In genomic region chr3:89179355-89179997, GRCh38 we compare ENCODE assay signal across 1 cellular context.
A peak's percentile ranks its signal among the peaks of the same experiment; 100 is the strongest.
TF ChIP-seq lines count a peak whose summit lies in the region.

No MANE protein-coding gene starts in this region.

TF ChIP-seq in HEK293, 187 proteins besides CTCF, POLR2A, EP300 and RAD21 (continued from another document):
- no peak for TF ChIP-seq ZNF837 (tag by site-specific recombination; IDR thresholded peaks at IDR 0.05)
- TF ChIP-seq INSM2 (tag by site-specific recombination; IDR thresholded peaks at IDR 0.05): peak; percentile 37; the same call in 1 of the 2 replicates
- TF ChIP-seq ATF2 (tag by site-specific recombination; IDR thresholded peaks at IDR 0.05; ENCODE audit: low read depth): no peak
- no peak for TF ChIP-seq ZFP3 (tag by site-specific recombination; IDR thresholded peaks at IDR 0.05; ENCODE audit: low read depth)
- TF ChIP-seq SP3 (tag by site-specific recombination; IDR thresholded peaks at IDR 0.05): no peak
- no peak for TF ChIP-seq ZNF529 (tag by site-specific recombination; IDR thresholded peaks at IDR 0.05; ENCODE audit: insufficient replicate concordance)
- TF ChIP-seq ZBTB1 (tag by site-specific recombination; IDR thresholded peaks at IDR 0.05): no peak
- TF ChIP-seq YY1 (tag by site-specific recombination; IDR thresholded peaks at IDR 0.05): no peak
- no peak for TF ChIP-seq ZNF426 (tag by site-specific recombination; IDR thresholded peaks at IDR 0.05)
- TF ChIP-seq ZNF133 (tag by site-specific recombination; IDR thresholded peaks at IDR 0.05): no peak
- no peak for TF ChIP-seq ZNF510 (tag by site-specific recombination; IDR thresholded peaks at IDR 0.05; ENCODE audit: insufficient replicate concordance)
- no peak for TF ChIP-seq ZNF555 (tag by site-specific recombination; conservative IDR thresholded peaks at IDR 0.05)
- TF ChIP-seq ZNF777 (tag by site-specific recombination; IDR thresholded peaks at IDR 0.05; ENCODE audit: borderline replicate concordance): no peak
- TF ChIP-seq SCRT2 (tag by site-specific recombination; IDR thresholded peaks at IDR 0.05): 0 out of 2 replicates have a peak, but pooled peaks have one; percentile 58
- TF ChIP-seq PRDM4 (tag by site-specific recombination; IDR thresholded peaks at IDR 0.05): no peak
- no peak for TF ChIP-seq SP2 (tag by site-specific recombination; IDR thresholded peaks at IDR 0.05)
- TF ChIP-seq KLF10 (tag by site-specific recombination; IDR thresholded peaks at IDR 0.05): no peak
- no peak for TF ChIP-seq ZSCAN16 (tag by site-specific recombination; IDR thresholded peaks at IDR 0.05)
- peak; percentile 93 for TF ChIP-seq PRDM6 (tag by site-specific recombination; IDR thresholded peaks at IDR 0.05)
- 0 out of 2 replicates have a peak, but pooled peaks have one; percentile 51 for TF ChIP-seq ZNF561 (tag by site-specific recombination; IDR thresholded peaks at IDR 0.05; ENCODE audit: borderline replicate concordance)
- TF ChIP-seq IKZF3 (tag by site-specific recombination; IDR thresholded peaks at IDR 0.05): peak; percentile 58; the same call in 1 of the 2 replicates
- no peak for TF ChIP-seq GLIS2 (tag by site-specific recombination; IDR thresholded peaks at IDR 0.05)
- no peak for TF ChIP-seq ZNF621 (tag by site-specific recombination; IDR thresholded peaks at IDR 0.05)
- no peak for TF ChIP-seq HOXC10 (CRISPR knock-in tag; IDR thresholded peaks at IDR 0.05)
- TF ChIP-seq WT1 (tag by site-specific recombination; IDR thresholded peaks at IDR 0.05): no peak
- no peak for TF ChIP-seq KLF1 (tag by site-specific recombination; IDR thresholded peaks at IDR 0.05)
- TF ChIP-seq ZNF501 (tag by site-specific recombination; IDR thresholded peaks at IDR 0.05): no peak
- TF ChIP-seq OSR2 (tag by site-specific recombination; IDR thresholded peaks at IDR 0.05): peak; percentile 46; the same call in 1 of the 2 replicates
- TF ChIP-seq ZNF274 (IDR thresholded peaks at IDR 0.05; ENCODE audit: low read length): no peak
- no peak for TF ChIP-seq ZNF274 (tag by site-specific recombination; IDR thresholded peaks at IDR 0.05; ENCODE audit: borderline replicate concordance)
- TF ChIP-seq TSHZ1 (tag by site-specific recombination; IDR thresholded peaks at IDR 0.05; ENCODE audit: borderline replicate concordance): no peak
- peak; percentile 72 for TF ChIP-seq ZNF843 (tag by site-specific recombination; IDR thresholded peaks at IDR 0.05)
- peak; percentile 33; the same call in 1 of the 2 replicates for TF ChIP-seq TRIM28 (IDR thresholded peaks at IDR 0.05; ENCODE audit: borderline replicate concordance, low read length)
- TF ChIP-seq GLI4 (tag by site-specific recombination; IDR thresholded peaks at IDR 0.05): no peak
- no peak for TF ChIP-seq ZXDB (tag by site-specific recombination; IDR thresholded peaks at IDR 0.05)
- no peak for TF ChIP-seq ZNF488 (tag by site-specific recombination; IDR thresholded peaks at IDR 0.05)
- TF ChIP-seq ZNF629 (tag by site-specific recombination; IDR thresholded peaks at IDR 0.05): 0 out of 2 replicates have a peak, but pooled peaks have one; percentile 15
- no peak for TF ChIP-seq ZNF623 (tag by site-specific recombination; IDR thresholded peaks at IDR 0.05)
- TF ChIP-seq TCF7L2 (IDR thresholded peaks at IDR 0.05; ENCODE audit: borderline replicate concordance, low read depth, low read length): no peak
- TF ChIP-seq ZFP69B (tag by site-specific recombination; IDR thresholded peaks at IDR 0.05): no peak
- no peak for TF ChIP-seq ZSCAN5A (tag by site-specific recombination; IDR thresholded peaks at IDR 0.05)
- no peak for TF ChIP-seq ZNF362 (tag by site-specific recombination; IDR thresholded peaks at IDR 0.05)
- peak; percentile 64; the same call in 1 of the 2 replicates for TF ChIP-seq ZNF18 (tag by site-specific recombination; IDR thresholded peaks at IDR 0.05)
- no peak for TF ChIP-seq ZNF473 (tag by site-specific recombination; IDR thresholded peaks at IDR 0.05)
TF ChIP-seq in HEK293: peak in this region for 16.
